In the genomic region with DNA sequence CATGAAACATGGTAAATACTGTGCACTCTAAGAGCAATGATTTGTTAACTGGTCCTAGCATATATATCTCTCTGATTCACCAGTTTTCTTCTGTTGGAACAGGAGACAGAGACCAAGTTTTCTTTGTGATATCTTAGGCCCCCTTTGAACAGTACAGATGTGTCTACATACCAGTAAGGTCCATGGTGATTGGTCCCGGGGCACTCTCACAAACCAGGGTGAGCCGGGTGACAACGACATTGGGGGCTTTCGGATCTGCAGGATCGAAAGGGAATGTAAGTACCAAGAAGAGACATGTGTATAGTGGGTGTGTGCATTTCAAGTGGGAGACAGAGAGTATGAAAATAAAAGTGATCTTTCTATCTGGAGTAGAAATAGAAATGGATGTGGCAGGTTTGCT, we compare ENCODE assay signal across 12 cellular contexts. TPM values are rescaled to one million over a fixed set of nuclear protein-coding genes. Genes with fewer than 3 reads are reported as not detected.
A peak's percentile ranks its signal among the peaks of the same experiment; 100 is the strongest.
DNase-seq lines count a peak whose midpoint lies in the region; ATAC-seq and TF ChIP-seq lines count a peak whose summit lies in the region.
"Had no signal": no experiment of that assay in that cellular context is flagged by ENCODE, and none has a peak within 500 bp of the region (broad histone marks: within the 10 kb centered on the region; RNA-seq: fewer than 3 reads in every experiment).

No MANE protein-coding gene starts in this region.

- peaks cover 42 to 90% of the 10 kb centered on the region in 2 donors for H3K4me1 ChIP-seq in left lung
- H3K4me1 ChIP-seq in suprapubic skin, result peaks cover 65% of the 10 kb centered on the region

- POLR2A ChIA-PET in activated CD4-positive, alpha-beta memory T cell treated with anti-CD3 and anti-CD28 coated beads, Interleukin-2, amount 10 ng/mL, durations not matched to agents 7 days and 5 days (lab: Charles Lee), result interaction anchor here (1.2 to 5.8 kb wide), 5 partner anchors 11 to 34 kb away, joined by 3 to 110 read pairs (median 6); a partner anchor contains a TSS

- CTCF ChIA-PET in activated CD4-positive, alpha-beta memory T cell treated with anti-CD3 and anti-CD28 coated beads, Interleukin-2, amount 10 ng/mL, durations not matched to agents 7 days and 5 days (lab: Charles Lee), result no interaction called here

- WGBS in suprapubic skin, result 91% methylated on average over 5 of the region's 5 CpGs

- TF ChIP-seq POLR2A in suprapubic skin (IDR thresholded peaks at IDR 0.05), result no peak

- no peak for DNase-seq in activated T-cell treated with anti-CD3 and anti-CD28 coated beads, Interleukin-2, amount 50 U/mL, for 24 hours
- DNase-seq in activated T-cell treated with anti-CD3 and anti-CD28 coated beads for 4 hours, result no peak
- DNase-seq in activated CD4-positive, alpha-beta memory T cell treated with anti-CD3 and anti-CD28 coated beads, Interleukin-2, amount 10 ng/mL, durations not matched to agents 7 days and 5 days, result no peak
- no peak for DNase-seq in left lung
- DNase-seq in suprapubic skin (ENCODE audit: low spot score in 2 of 2), result no peak
- no peak for DNase-seq in omental fat pad (ENCODE audit: low spot score)
- no peak for DNase-seq in NCI-H748 treated with DMSO at 0.1 percent for 48 hours (lab: John Stamatoyannopoulos, UW)
- no peak for DNase-seq in NCI-H2171 treated with DMSO at 0.1 percent for 48 hours (lab: John Stamatoyannopoulos, UW)
- DNase-seq: NCI-H1048 had no signal

- H3K27me3 ChIP-seq in left lung, result no peaks in the 10 kb centered on the region
- H3K27me3 ChIP-seq in suprapubic skin, result no peaks in the 10 kb centered on the region

- peaks cover 0 to 55% of the 10 kb centered on the region in 2 donors for H3K36me3 ChIP-seq in left lung
- peaks cover 17% of the 10 kb centered on the region for H3K36me3 ChIP-seq in suprapubic skin

- H3K27ac Mint-ChIP-seq in activated T-cell treated with anti-CD3 and anti-CD28 coated beads, Interleukin-2, amount 50 U/mL, for 24 hours, result peak overlapping the region; percentile 95
- peak overlapping the region; percentile 96 for H3K27ac Mint-ChIP-seq in activated CD4-positive, alpha-beta memory T cell treated with anti-CD3 and anti-CD28 coated beads, Interleukin-2, amount 10 ng/mL, durations not matched to agents 7 days and 5 days

- no peak for TF ChIP-seq EP300 in suprapubic skin (IDR thresholded peaks at IDR 0.05)

- peaks cover 96% of the 10 kb centered on the region for H3K4me1 Mint-ChIP-seq in activated T-cell treated with anti-CD3 and anti-CD28 coated beads, Interleukin-2, amount 50 U/mL, for 24 hours (ENCODE audit: low read depth)
- H3K4me1 Mint-ChIP-seq in activated CD4-positive, alpha-beta memory T cell treated with anti-CD3 and anti-CD28 coated beads, Interleukin-2, amount 10 ng/mL, durations not matched to agents 7 days and 5 days, result peaks cover 96% of the 10 kb centered on the region

- H3K9me3 Mint-ChIP-seq in activated T-cell treated with anti-CD3 and anti-CD28 coated beads, Interleukin-2, amount 50 U/mL, for 24 hours, result no peaks in the 10 kb centered on the region
- H3K9me3 Mint-ChIP-seq in activated CD4-positive, alpha-beta memory T cell treated with anti-CD3 and anti-CD28 coated beads, Interleukin-2, amount 10 ng/mL, durations not matched to agents 7 days and 5 days, result no peaks in the 10 kb centered on the region

- H3K9me3 ChIP-seq in left lung (no peaks in the 10 kb centered on the region), suprapubic skin (no peaks in the 10 kb centered on the region)

- H3K27me3 Mint-ChIP-seq in activated T-cell treated with anti-CD3 and anti-CD28 coated beads, Interleukin-2, amount 50 U/mL, for 24 hours, result no peaks in the 10 kb centered on the region
- H3K27me3 Mint-ChIP-seq in activated CD4-positive, alpha-beta memory T cell treated with anti-CD3 and anti-CD28 coated beads, Interleukin-2, amount 10 ng/mL, durations not matched to agents 7 days and 5 days, result no peaks in the 10 kb centered on the region

- intact Hi-C loops in left lung (cut with DNase I), result no loop called here

- ATAC-seq in left lung (no peak), omental fat pad (ENCODE audit: low FRiP score) (no peak)

- H3K36me3 Mint-ChIP-seq in activated T-cell treated with anti-CD3 and anti-CD28 coated beads, Interleukin-2, amount 50 U/mL, for 24 hours (ENCODE audit: low read depth), result peaks cover 80% of the 10 kb centered on the region
- peaks cover 95% of the 10 kb centered on the region for H3K36me3 Mint-ChIP-seq in activated CD4-positive, alpha-beta memory T cell treated with anti-CD3 and anti-CD28 coated beads, Interleukin-2, amount 10 ng/mL, durations not matched to agents 7 days and 5 days (ENCODE audit: low read depth)

- H3K4me3 ChIP-seq in left lung (no peak overlapping the region), suprapubic skin (no peak overlapping the region)

- TF ChIP-seq CTCF in left lung (IDR thresholded peaks at IDR 0.05) (no peak), suprapubic skin (IDR thresholded peaks at IDR 0.05) (no peak), omental fat pad (IDR thresholded peaks at IDR 0.05) (no peak)

- H3K27ac ChIP-seq in left lung, result peak overlapping the region; percentile 74 to 98
- H3K27ac ChIP-seq in suprapubic skin, result peak overlapping the region; percentile 49
- H3K27ac ChIP-seq: RWPE1 had no signal

- peak overlapping the region; percentile 86 for H3K4me3 Mint-ChIP-seq in activated T-cell treated with anti-CD3 and anti-CD28 coated beads, Interleukin-2, amount 50 U/mL, for 24 hours
- peak overlapping the region; percentile 76 for H3K4me3 Mint-ChIP-seq in activated CD4-positive, alpha-beta memory T cell treated with anti-CD3 and anti-CD28 coated beads, Interleukin-2, amount 10 ng/mL, durations not matched to agents 7 days and 5 days

RNA-seq across cellular contexts. Expression of a gene that starts 11.3 kb away (rescaled TPM):
- total RNA-seq in activated CD4-positive, alpha-beta memory T cell treated with anti-CD3 and anti-CD28 coated beads, Interleukin-2, amount 10 ng/mL, durations not matched to agents 7 days and 5 days, result 1 to 10 TPM; 7.2 to 8.5 TPM
- total RNA-seq in left lung, result 10 to 100 TPM in 1 of 2 donors, 1 to 10 TPM in 1; 5.3 to 16.2 TPM
- 1 to 10 TPM in 1 of 4 donors, under 1 TPM in 2, not detected in 1; 0.21 to 2.5 (median 0.91) TPM for total RNA-seq in suprapubic skin
- under 1 TPM in 2 of 4 donors, not detected in 2; 0.56 to 0.60 TPM for total RNA-seq in omental fat pad
- total RNA-seq: temporal lobe had no signal

RNA-seq across cellular contexts. Expression of a gene that starts 11.8 kb away (rescaled TPM):
- 1,000 to 10,000 TPM; 1,463 to 1,491 TPM for total RNA-seq in activated CD4-positive, alpha-beta memory T cell treated with anti-CD3 and anti-CD28 coated beads, Interleukin-2, amount 10 ng/mL, durations not matched to agents 7 days and 5 days
- total RNA-seq in left lung (100 to 1,000 TPM; 168 to 314 TPM), suprapubic skin (100 to 1,000 TPM in 1 of 4 donors, 10 to 100 TPM in 3; 74.7 to 109 (median 85.4) TPM), omental fat pad (100 to 1,000 TPM; 128 to 259 (median 205) TPM)

RNA-seq across cellular contexts. Expression of a gene that starts 23.2 kb away (rescaled TPM):
- not detected for total RNA-seq in activated CD4-positive, alpha-beta memory T cell treated with anti-CD3 and anti-CD28 coated beads, Interleukin-2, amount 10 ng/mL, durations not matched to agents 7 days and 5 days
- total RNA-seq in left lung (not detected), suprapubic skin (not detected), omental fat pad (not detected)
- total RNA-seq: dermis microvascular lymphatic vessel endothelial cell had no signal

Comparison
In these comparisons a context has a peak if more than half of its experiments do, and no peak if none do; other contexts are left out.
1. RNA of a gene that starts 11.8 kb away (total RNA-seq): 1,463 to 1,491 TPM in activated CD4-positive, alpha-beta memory T cell treated with anti-CD3 and anti-CD28 coated beads, Interleukin-2, amount 10 ng/mL, durations not matched to agents 7 days and 5 days; 168 to 314 TPM in left lung, 128 to 259 TPM in omental fat pad and 74.7 to 109 TPM in suprapubic skin; every median in the first group is over 4 times any median in the second.